ENCODE assay signal across 23 cellular contexts in the genomic region with DNA sequence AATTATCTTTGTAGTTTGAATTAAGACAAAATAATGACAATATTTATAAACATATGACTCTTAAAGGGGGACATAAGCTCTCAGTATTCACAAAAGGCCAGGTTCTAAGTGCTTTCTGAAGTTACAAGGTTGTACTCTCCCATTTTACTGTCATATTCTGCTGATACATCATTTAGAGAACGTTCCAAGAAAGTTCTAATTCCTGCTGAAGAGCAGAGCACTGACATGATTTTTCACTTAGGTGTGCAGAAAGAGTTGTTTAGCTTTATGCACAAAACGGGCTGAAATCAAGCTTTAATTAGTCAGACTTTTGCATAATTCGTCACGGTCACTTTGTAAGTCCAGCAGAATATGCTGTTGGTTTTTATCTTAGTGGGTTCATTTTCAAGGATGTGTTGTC. TPM values are rescaled to one million over a fixed set of nuclear protein-coding genes. Genes with fewer than 3 reads are reported as not detected.
"Had no signal": no experiment of that assay in that cellular context is flagged by ENCODE, and none has a peak within 500 bp of the region (broad histone marks: within the 10 kb centered on the region; RNA-seq: fewer than 3 reads in every experiment).

No MANE protein-coding gene starts in this region.

- ATAC-seq: left colon; left lung; lower lobe of right lung; naive thymus-derived CD8-positive, alpha-beta T cell; sciatic nerve; stimulated activated effector memory CD8-positive, alpha-beta T cell treated with anti-CD3 and anti-CD28 coated beads, Interleukin-12 subunit alpha, Interleukin-12 subunit beta, amount 100 ng/mL, for 72 hours; upper lobe of right lung had no signal

- H3K27me3 ChIP-seq: left lung, right atrium auricular region, suprapubic skin, tibial artery, upper lobe of right lung, uterus had no signal

- H3K4me3 ChIP-seq: left lung, lower lobe of right lung, right atrium auricular region, spleen, suprapubic skin, thoracic aorta, tibial artery, upper lobe of right lung, uterus had no signal

- DNase-seq: hypothalamus; immature natural killer cell; kidney; left colon; left lung; lower lobe of right lung; naive thymus-derived CD8-positive, alpha-beta T cell; occipital lobe; small intestine; spleen; stimulated activated CD4-positive, alpha-beta T cell treated with anti-CD3 and anti-CD28 coated beads, Interleukin-4, amount 100 ng/mL, for 24 hours; stimulated activated naive CD4-positive, alpha-beta T cell; tibial artery; trophoblast cell; upper lobe of right lung; uterus had no signal

- FAIRE-seq: islet of Langerhans, small intestine had no signal

- H3K9me3 ChIP-seq: left lung, lower lobe of right lung, right atrium auricular region, suprapubic skin, thoracic aorta, tibial artery, upper lobe of right lung, uterus had no signal

- H3K36me3 ChIP-seq: left lung, lower lobe of right lung, right atrium auricular region, spleen, suprapubic skin, thoracic aorta, tibial artery, upper lobe of right lung, uterus had no signal

- H3K27ac ChIP-seq: left lung, lower lobe of right lung, right atrium auricular region, spleen, suprapubic skin, thoracic aorta, tibial artery, upper lobe of right lung, uterus had no signal

- H3K4me1 ChIP-seq: left lung, lower lobe of right lung, spleen, suprapubic skin, tibial artery, upper lobe of right lung, uterus had no signal

RNA-seq across cellular contexts. Expression of a gene that starts 37.3 kb away (rescaled TPM):
- total RNA-seq: renal cortical epithelial cell had no signal
- polyA plus RNA-seq: immature natural killer cell had no signal
